8 cellular contexts compared by ENCODE assay signal in the genomic region with DNA sequence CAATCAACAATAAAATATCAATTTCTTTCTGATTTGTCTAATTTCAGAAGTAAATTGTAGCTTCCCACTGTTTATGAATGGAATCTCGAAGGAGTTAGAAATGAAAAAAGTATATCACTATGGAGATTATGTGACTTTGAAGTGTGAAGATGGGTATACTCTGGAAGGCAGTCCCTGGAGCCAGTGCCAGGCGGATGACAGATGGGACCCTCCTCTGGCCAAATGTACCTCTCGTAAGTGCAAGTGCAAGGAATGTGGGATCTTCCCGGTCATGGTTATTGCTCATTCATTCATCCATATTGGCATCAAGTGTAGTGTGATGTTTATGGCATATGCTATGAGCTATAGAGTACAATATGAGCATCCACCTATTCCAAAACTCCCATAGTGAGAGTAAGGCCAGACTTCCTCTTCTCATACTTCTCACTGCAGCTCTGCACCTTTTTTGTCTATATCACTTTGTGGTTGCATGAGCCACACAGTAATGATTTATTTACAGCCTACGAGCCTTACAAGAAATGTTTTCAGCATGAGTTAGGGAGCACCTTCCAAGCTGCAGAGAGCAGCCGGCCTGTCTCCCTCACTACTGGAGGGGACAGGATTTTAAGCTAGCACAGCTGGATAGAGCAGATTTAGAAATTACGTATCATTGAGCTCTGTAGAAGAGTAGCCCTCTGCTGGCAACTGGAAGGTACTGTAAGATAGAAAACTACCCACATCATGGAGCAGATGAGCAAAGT. TPM values are rescaled to one million over a fixed set of nuclear protein-coding genes. Genes with fewer than 3 reads are reported as not detected.
DNase-seq lines count a peak whose midpoint lies in the region; FAIRE-seq and TF ChIP-seq lines count a peak whose summit lies in the region.

No MANE protein-coding gene starts in this region.

- peak; percentile 71 for DNase-seq in A673 (ENCODE audit: low spot score)
- peak; percentile 11 for DNase-seq in GM04503 (ENCODE audit: low read depth)
- peak; percentile 23 to 55 for DNase-seq in HAP-1 (ENCODE audit: low spot score in 2 of 2)
- DNase-seq in RWPE1 (ENCODE audit: low spot score): peak; percentile 41
- no peak for DNase-seq in H1 (ENCODE audit: low read depth in 1 of 2, low spot score in 2 of 2)
- no peak for DNase-seq in mesothelial cell of epicardium (ENCODE audit: low spot score in 2 of 2, unreplicated experiment in 2 of 2)
- no peak for DNase-seq in activated effector memory CD4-positive, alpha-beta T cell treated with anti-CD3 and anti-CD28 coated beads, Interleukin-2, amount 50 U/mL, for 16 hours

- H3K9ac ChIP-seq in H1 (replicated peaks in 1 of 4; ENCODE audit: extremely low read depth in 1 of 4, low read depth in 3 of 4, low read length in 3 of 4): no peak overlapping the region

- CTCF ChIA-PET in A673 (lab: Charles Lee): interaction anchor here (0.5 to 1.1 kb wide), 3 partner anchors 41 to 572 kb away, joined by 3 to 6 read pairs (median 3); no protein-coding TSS in a partner anchor
- CTCF ChIA-PET in RWPE1 (lab: Yijun Ruan, JAX): interaction anchor here (0.6 to 2.3 kb wide), 9 partner anchors 9 to 199 kb away, joined by 3 to 12 read pairs (median 4); no protein-coding TSS in a partner anchor
- CTCF ChIA-PET in H1 (lab: Charles Lee; ENCODE audit: partially characterized antibody): interaction anchor here (0.8 to 4.4 kb wide), 28 partner anchors 11 to 1536 kb away, joined by 3 to 77 read pairs (median 6); a partner anchor contains a TSS

- no peak overlapping the region for H4K8ac ChIP-seq in H1 (ENCODE audit: extremely low read depth, insufficient read depth, low read length)

- H2AK5ac ChIP-seq in H1 (ENCODE audit: low read depth, low read length): no peak overlapping the region

- H3K23ac ChIP-seq in H1 (ENCODE audit: insufficient read length): no peak overlapping the region

- H4K20me1 ChIP-seq in H1 (replicated peaks in 1 of 2; ENCODE audit: control insufficient read depth in 1 of 2, insufficient read depth in 2 of 2, low read length in 2 of 2): no peaks in the 10 kb centered on the region

- H3K27me3 Mint-ChIP-seq in mesothelial cell of epicardium (ENCODE audit: low read depth): peaks cover 3% of the 10 kb centered on the region

- peak overlapping the region; percentile 31 for H4K91ac ChIP-seq in H1 (replicated peaks; ENCODE audit: insufficient read length, low read length)

- H3K4ac ChIP-seq in H1 (replicated peaks; ENCODE audit: insufficient read length, low read depth, low read length): no peak overlapping the region

- H2BK15ac ChIP-seq in H1 (ENCODE audit: low read length): no peak overlapping the region

- intact Hi-C loops in A673 (cut with micrococcal nuclease; ENCODE audit: unreplicated experiment): no loop called here

- H3K4me1 ChIP-seq in A673 (ENCODE audit: insufficient read depth, low read length, poor library complexity, severe bottlenecking) (no peaks in the 10 kb centered on the region), HAP-1 (no peaks in the 10 kb centered on the region), H1 (replicated peaks in 1 of 4; ENCODE audit: control insufficient read depth in 3 of 4, insufficient read depth in 4 of 4, low read length in 3 of 4) (peaks cover 0 to 7% (median 3%) of the 10 kb centered on the region in 4 experiments; a peak in 1 of 7 replicates)

- no peak overlapping the region for H3K4me3 ChIP-seq in A673 (ENCODE audit: low read depth, low read length, poor library complexity, severe bottlenecking)
- no peak overlapping the region for H3K4me3 ChIP-seq in HAP-1
- H3K4me3 ChIP-seq in H1 (ENCODE audit: extremely low read depth in 1 of 4, insufficient read depth in 2 of 4, low read depth in 3 of 4, low read length in 4 of 4): no peak overlapping the region

- peak overlapping the region; percentile 83 for H2AFZ ChIP-seq in H1 (ENCODE audit: low read length)

- no peak overlapping the region for H2BK12ac ChIP-seq in H1 (ENCODE audit: low read depth, low read length)

- no peaks in the 10 kb centered on the region for H3K79me1 ChIP-seq in H1 (ENCODE audit: low read depth, low read length)

- H3K27me3 ChIP-seq in A673 (replicated peaks; ENCODE audit: insufficient read depth, low read depth, low read length, poor library complexity) (peaks cover 5% of the 10 kb centered on the region), HAP-1 (ENCODE audit: low read depth) (peaks cover 6% of the 10 kb centered on the region; the same call in 1 of the 2 replicates), H1 (replicated peaks in 1 of 4; ENCODE audit: control insufficient read depth in 3 of 4, extremely low read depth in 1 of 4, insufficient read depth in 3 of 4, low read length in 3 of 4) (no peaks in the 10 kb centered on the region)

- H3K27ac Mint-ChIP-seq in mesothelial cell of epicardium: no peak overlapping the region

- FAIRE-seq in H1 (lab: Jason Lieb, UNC): peak; percentile 39

- H3K36me3 ChIP-seq in A673 (ENCODE audit: insufficient read depth, low read length, poor library complexity, severe bottlenecking): no peaks in the 10 kb centered on the region
- no peaks in the 10 kb centered on the region for H3K36me3 ChIP-seq in HAP-1 (replicated peaks)
- H3K36me3 ChIP-seq in H1 (ENCODE audit: control insufficient read depth in 2 of 4, insufficient read depth in 4 of 4, low read length in 3 of 4): no peaks in the 10 kb centered on the region

- no peak overlapping the region for H3K18ac ChIP-seq in H1 (ENCODE audit: extremely low read depth, low read length)

- POLR2A ChIA-PET in A673 (lab: Charles Lee; ENCODE audit: low non-redundant PET): no interaction called here
- POLR2A ChIA-PET in RWPE1 (lab: Yijun Ruan, JAX; ENCODE audit: low non-redundant PET): no interaction called here
- POLR2A ChIA-PET in H1 (lab: Charles Lee; ENCODE audit: partially characterized antibody): interaction anchor here (1.6 kb wide), 1 partner anchor 14 kb away, joined by 7 read pairs; no protein-coding TSS in a partner anchor

- H3K23me2 ChIP-seq in H1 (ENCODE audit: low read depth, low read length): no peaks in the 10 kb centered on the region

- H4K5ac ChIP-seq in H1 (ENCODE audit: insufficient read length, low read depth, low read length): no peak overlapping the region

- no peak overlapping the region for H2BK120ac ChIP-seq in H1 (replicated peaks; ENCODE audit: low read depth, low read length)

- H3K9me3 Mint-ChIP-seq in mesothelial cell of epicardium: peaks cover 2% of the 10 kb centered on the region

- H3K27ac ChIP-seq in A673 (ENCODE audit: low read depth, low read length, poor library complexity, severe bottlenecking): no peak overlapping the region
- H3K27ac ChIP-seq in RWPE1: no peak overlapping the region
- H3K27ac ChIP-seq in H1 (ENCODE audit: low read depth, low read length): no peak overlapping the region

- H2BK20ac ChIP-seq in H1 (ENCODE audit: low read length): no peak overlapping the region

- peaks cover 2% of the 10 kb centered on the region for H3K4me1 Mint-ChIP-seq in mesothelial cell of epicardium

- TF ChIP-seq RAD21 in H1 (IDR thresholded peaks at IDR 0.05 in 1 of 2, conservative IDR thresholded peaks at IDR 0.05 in 1 of 2; ENCODE audit: low read depth in 2 of 2, low read length in 2 of 2): peak; percentile 42 to 58

- 60% methylated on average over 7 of the region's 7 CpGs; no CpG with 5 or more reads in 1 of the 2 experiments for WGBS in H1 (ENCODE audit: extremely low coverage in 1 of 2, insufficient coverage in 1 of 2, insufficient read length in 1 of 2, insufficient replicate concordance in 2 of 2, low coverage in 1 of 2, low lambda C conversion rate in 2 of 2, missing lambda C conversion rate in 1 of 2), 2 experiments

- H3K14ac ChIP-seq in H1 (ENCODE audit: insufficient read length): no peak overlapping the region

- no peak overlapping the region for H2BK5ac ChIP-seq in H1 (ENCODE audit: low read depth, low read length)

- in situ Hi-C loops in HAP-1 (cut with MboI; ENCODE audit: low sequenced_read_pairs): no loop called here

- no TSS peak for BruUV-seq in A673 (replicated peaks; lab: Mats Ljungman, UMichigan)

- no peaks in the 10 kb centered on the region for H3K79me2 ChIP-seq in H1 (ENCODE audit: control insufficient read depth in 1 of 2, insufficient read depth in 2 of 2, low read length in 2 of 2)

- TF ChIP-seq CTCF in A673 (conservative IDR thresholded peaks at IDR 0.05; ENCODE audit: low read depth, low read length) (peak; percentile 78), LNCAP (IDR thresholded peaks at IDR 0.05) (peak; percentile 80), RWPE1 (conservative IDR thresholded peaks at IDR 0.05; ENCODE audit: low read depth) (peak; percentile 76), H1 (IDR thresholded peaks at IDR 0.05; ENCODE audit: control extremely low read depth in 1 of 3, insufficient read depth in 1 of 3, low read depth in 1 of 3, low read length in 3 of 3) (peak in 2 of 3 experiments; percentile 53 to 80; a peak in 3 of 4 replicates), mesothelial cell of epicardium (IDR thresholded peaks at IDR 0.05; ENCODE audit: unreplicated experiment) (peak; percentile 70)

- no peak for TF ChIP-seq EP300 in H1 (IDR thresholded peaks at IDR 0.05; ENCODE audit: borderline replicate concordance in 1 of 2, low read depth in 2 of 2, low read length in 2 of 2)

- no peak for TF ChIP-seq POLR2A in H1 (IDR thresholded peaks at IDR 0.05; ENCODE audit: control extremely low read depth in 1 of 2, low read depth in 2 of 2, low read length in 2 of 2)

- no peak overlapping the region for H3K56ac ChIP-seq in H1 (replicated peaks; ENCODE audit: insufficient read length, low read depth, low read length)

- no peak overlapping the region for H3K4me2 ChIP-seq in H1 (ENCODE audit: insufficient read depth in 1 of 2, low read depth in 2 of 2, low read length in 2 of 2)

- H3K9me3 ChIP-seq in A673 (ENCODE audit: low read depth, low read length, poor library complexity, severe bottlenecking) (no peaks in the 10 kb centered on the region), HAP-1 (no peaks in the 10 kb centered on the region), H1 (ENCODE audit: insufficient read depth in 2 of 2, low read depth in 1 of 2, low read length in 1 of 2) (no peaks in the 10 kb centered on the region)

- H3K36me3 Mint-ChIP-seq in mesothelial cell of epicardium: no peaks in the 10 kb centered on the region

- no peak overlapping the region for H3K4me3 Mint-ChIP-seq in mesothelial cell of epicardium

TF ChIP-seq in H1, 55 proteins besides CTCF, POLR2A, EP300 and RAD21:
- TF ChIP-seq CREB1 (IDR thresholded peaks at IDR 0.05) (0 out of 2 replicates have a peak, but pooled peaks have one; percentile 37), CHD1 (IDR thresholded peaks at IDR 0.05; ENCODE audit: low read depth, low read length) (no peak)

RNA-seq across cellular contexts. Expression of a gene that starts 24.9 kb away (rescaled TPM):
- total RNA-seq in A673 (2021): not detected in 2 replicates
- not detected in 2 replicates for total RNA-seq in H1 (2021; fragmentation: NEBNext Ultra II Directional; extraction: Animal tissue kit (Norgen Biotek cat#: 25700))
- 0.19 and 0.39 TPM in 2 replicates for polyA plus RNA-seq in H1 (2011; rRNA removed)
- 0.37 TPM for polyA plus RNA-seq in H1 (2011; cell fraction: cytosol; rRNA removed)
- polyA plus RNA-seq in H1 (2011; cell fraction: nucleus; rRNA removed): 0.40 TPM
- 0.32 TPM in 1 of 4 replicates, not detected in the others for polyA plus RNA-seq in H1 (2012, experiment 1 of 2)
- not detected for polyA plus RNA-seq in H1 (2012, experiment 2 of 2)
- polyA plus RNA-seq in H1 (2013, experiment 1 of 2): 0.22 TPM
- polyA plus RNA-seq in H1 (2013, experiment 2 of 2): 0.46 TPM
- polyA minus RNA-seq in H1 (2011; rRNA and poly(A)+ RNA removed): 0.09 TPM in 1 of 2 replicates, not detected in the other
- polyA minus RNA-seq in H1 (2011; cell fraction: cytosol; rRNA and poly(A)+ RNA removed): not detected
- not detected for polyA minus RNA-seq in H1 (2011; cell fraction: nucleus; rRNA and poly(A)+ RNA removed)
- total RNA-seq in mesothelial cell of epicardium: not detected in 3 replicates

Comparison
In these comparisons a context has a peak if more than half of its experiments do, and no peak if none do; other contexts are left out.
1. DNase-seq: peak in A673 (single experiment), GM04503 (single experiment), HAP-1 (2 of 2) and RWPE1 (single experiment); none in H1 (0 of 2), mesothelial cell of epicardium (0 of 2) and activated effector memory CD4-positive, alpha-beta T cell treated with anti-CD3 and anti-CD28 coated beads, Interleukin-2, amount 50 U/mL, for 16 hours (single experiment).
2. Peak in every context shown above with its lines, with median percentiles within 50 percentile points of each other: CTCF ChIP-seq.